ENCODE assay signal across 17 cellular contexts in genomic region chr10:12615296-12616220, GRCh38.
DNase-seq lines count a peak whose midpoint lies in the region; ATAC-seq, FAIRE-seq and TF ChIP-seq lines count a peak whose summit lies in the region.
"Had no signal": no experiment of that assay in that cellular context is flagged by ENCODE, and none has a peak within 500 bp of the region (broad histone marks: within the 10 kb centered on the region; RNA-seq: fewer than 3 reads in every experiment).

No MANE protein-coding gene starts in this region.

- peak overlapping the region; percentile 64 for H3K56ac ChIP-seq in H1 (replicated peaks; ENCODE audit: insufficient read length, low read depth, low read length)

- POLR2A ChIA-PET in HEK293T (lab: Yijun Ruan, JAX) (no interaction called here), H1 (lab: Charles Lee; ENCODE audit: partially characterized antibody) (no interaction called here)

- H2BK5ac ChIP-seq in H1 (ENCODE audit: low read depth, low read length): no peak overlapping the region

- FAIRE-seq in GM12891 (lab: Jason Lieb, UNC) (peak; percentile 91), H1 (lab: Jason Lieb, UNC) (no peak)
- FAIRE-seq: H54, K562 had no signal

- no peak overlapping the region for H2AFZ ChIP-seq in H1 (ENCODE audit: low read length)
- H2AFZ ChIP-seq in osteoblast (ENCODE audit: low read length): no peak overlapping the region

- no peak overlapping the region for H4K5ac ChIP-seq in H1 (ENCODE audit: insufficient read length, low read depth, low read length)

- ATAC-seq in activated naive CD4-positive, alpha-beta T cell treated with anti-CD3 and anti-CD28 coated beads, Interleukin-2, amount 50 U/mL, for 72 hours: no peak
- no peak for ATAC-seq in foreskin keratinocyte
- ATAC-seq: HCT116, K562 had no signal

- no peak for TF ChIP-seq EP300 in H1 (IDR thresholded peaks at IDR 0.05; ENCODE audit: borderline replicate concordance in 1 of 2, low read depth in 2 of 2, low read length in 2 of 2)

- H3K4ac ChIP-seq in H1 (replicated peaks; ENCODE audit: insufficient read length, low read depth, low read length): peak overlapping the region; percentile 89

- H4K91ac ChIP-seq in H1 (replicated peaks; ENCODE audit: insufficient read length, low read length): no peak overlapping the region

- peak overlapping the region; percentile 28; the same call in 1 of the 2 replicates for H2BK12ac ChIP-seq in H1 (ENCODE audit: low read depth, low read length)

- H4K8ac ChIP-seq in H1 (ENCODE audit: extremely low read depth, insufficient read depth, low read length): no peak overlapping the region

- peak overlapping the region; percentile 61; the same call in 1 of the 2 replicates for H2BK15ac ChIP-seq in H1 (ENCODE audit: low read length)

- no peak overlapping the region for H3K14ac ChIP-seq in H1 (ENCODE audit: insufficient read length)

- no peaks in the 10 kb centered on the region for H3K9me3 Mint-ChIP-seq in activated naive CD4-positive, alpha-beta T cell treated with anti-CD3 and anti-CD28 coated beads, Interleukin-2, amount 50 U/mL, for 72 hours
- H3K9me3 Mint-ChIP-seq: CD8-positive, alpha-beta memory T cell had no signal

- TF ChIP-seq CTCF in H1 (IDR thresholded peaks at IDR 0.05; ENCODE audit: control extremely low read depth in 1 of 3, insufficient read depth in 1 of 3, low read depth in 1 of 3, low read length in 3 of 3) (no peak), osteoblast (IDR thresholded peaks at IDR 0.05; ENCODE audit: extremely low read depth, low read depth, low read length) (no peak), foreskin keratinocyte (conservative IDR thresholded peaks at IDR 0.05) (no peak)

- H4K20me1 ChIP-seq in H1 (replicated peaks in 1 of 2; ENCODE audit: control insufficient read depth in 1 of 2, insufficient read depth in 2 of 2, low read length in 2 of 2) (peaks cover 0 to 7% of the 10 kb centered on the region in 2 experiments), osteoblast (ENCODE audit: insufficient read depth, low read length) (no peaks in the 10 kb centered on the region)
- H4K20me1 ChIP-seq: BLaER1 had no signal

- no peak overlapping the region for H3K23ac ChIP-seq in H1 (ENCODE audit: insufficient read length)

- H2BK20ac ChIP-seq in H1 (ENCODE audit: low read length): no peak overlapping the region

- WGBS in H1 (ENCODE audit: extremely low coverage in 1 of 2, insufficient coverage in 1 of 2, insufficient read length in 1 of 2, insufficient replicate concordance in 2 of 2, low coverage in 1 of 2, low lambda C conversion rate in 2 of 2, missing lambda C conversion rate in 1 of 2), 2 experiments: 89 to 99% methylated on average over 10 to 17 of the region's 17 CpGs

- no peak overlapping the region for H3K27ac Mint-ChIP-seq in activated naive CD4-positive, alpha-beta T cell treated with anti-CD3 and anti-CD28 coated beads, Interleukin-2, amount 50 U/mL, for 72 hours

- no peaks in the 10 kb centered on the region; a peak in 1 of 8 replicates for H3K36me3 ChIP-seq in H1 (ENCODE audit: control insufficient read depth in 2 of 4, insufficient read depth in 4 of 4, low read length in 3 of 4)
- H3K36me3 ChIP-seq in osteoblast (ENCODE audit: insufficient read depth, low read length): no peaks in the 10 kb centered on the region
- H3K36me3 ChIP-seq: BLaER1 had no signal

- H3K9me3 ChIP-seq in H1 (ENCODE audit: insufficient read depth in 2 of 2, low read depth in 1 of 2, low read length in 1 of 2) (no peaks in the 10 kb centered on the region), osteoblast (ENCODE audit: low read depth, low read length) (no peaks in the 10 kb centered on the region)
- H3K9me3 ChIP-seq: BLaER1, Caco-2 had no signal

- H3K9ac ChIP-seq in H1 (replicated peaks in 1 of 4; ENCODE audit: extremely low read depth in 1 of 4, low read depth in 3 of 4, low read length in 3 of 4): peak overlapping the region in 1 of 4 experiments; percentile 24; a peak in 1 of 7 replicates
- H3K9ac ChIP-seq: BLaER1 had no signal

- no peak overlapping the region for H2BK120ac ChIP-seq in H1 (replicated peaks; ENCODE audit: low read depth, low read length)

- no peak overlapping the region for H3K18ac ChIP-seq in H1 (ENCODE audit: extremely low read depth, low read length)

- no peaks in the 10 kb centered on the region for H3K36me3 Mint-ChIP-seq in activated naive CD4-positive, alpha-beta T cell treated with anti-CD3 and anti-CD28 coated beads, Interleukin-2, amount 50 U/mL, for 72 hours

- peaks cover 9% of the 10 kb centered on the region; the same call in 1 of the 2 replicates for H3K23me2 ChIP-seq in H1 (ENCODE audit: low read depth, low read length)

- H3K79me2 ChIP-seq in H1 (ENCODE audit: control insufficient read depth in 1 of 2, insufficient read depth in 2 of 2, low read length in 2 of 2) (no peaks in the 10 kb centered on the region), osteoblast (ENCODE audit: insufficient read depth, low read length) (no peaks in the 10 kb centered on the region)

- no peak for TF ChIP-seq POLR2A in GM12891 (IDR thresholded peaks at IDR 0.05; ENCODE audit: low read depth, low read length)
- TF ChIP-seq POLR2A in H1 (IDR thresholded peaks at IDR 0.05; ENCODE audit: control extremely low read depth in 1 of 2, low read depth in 2 of 2, low read length in 2 of 2): no peak

- peak overlapping the region; percentile 59; the same call in 1 of the 2 replicates for H2AK5ac ChIP-seq in H1 (ENCODE audit: low read depth, low read length)

- H3K79me1 ChIP-seq in H1 (ENCODE audit: low read depth, low read length): no peaks in the 10 kb centered on the region

- H3K4me1 ChIP-seq in H1 (replicated peaks in 1 of 4; ENCODE audit: control insufficient read depth in 3 of 4, insufficient read depth in 4 of 4, low read length in 3 of 4) (no peaks in the 10 kb centered on the region), osteoblast (ENCODE audit: insufficient read depth, low read length) (no peaks in the 10 kb centered on the region), foreskin keratinocyte (no peaks in the 10 kb centered on the region)

- H3K27ac ChIP-seq in H1 (ENCODE audit: low read depth, low read length): no peak overlapping the region
- H3K27ac ChIP-seq in osteoblast (ENCODE audit: low read depth, low read length): no peak overlapping the region
- H3K27ac ChIP-seq in foreskin keratinocyte: no peak overlapping the region
- H3K27ac ChIP-seq: BLaER1 had no signal

- H3K4me2 ChIP-seq in H1 (ENCODE audit: insufficient read depth in 1 of 2, low read depth in 2 of 2, low read length in 2 of 2) (no peak overlapping the region), osteoblast (ENCODE audit: insufficient read depth, low read length) (no peak overlapping the region)
- H3K4me2 ChIP-seq: BLaER1 had no signal

- H3K27me3 ChIP-seq in H1 (replicated peaks in 1 of 4; ENCODE audit: control insufficient read depth in 3 of 4, extremely low read depth in 1 of 4, insufficient read depth in 3 of 4, low read length in 3 of 4) (no peaks in the 10 kb centered on the region), osteoblast (ENCODE audit: insufficient read depth, low read length) (no peaks in the 10 kb centered on the region), foreskin keratinocyte (peaks cover 7% of the 10 kb centered on the region)
- H3K27me3 ChIP-seq: BLaER1 had no signal

- no peak for DNase-seq in GM12891 (ENCODE audit: insufficient read length, low spot score)
- DNase-seq in HEK293T (ENCODE audit: extremely low spot score): no peak
- DNase-seq in H1 (ENCODE audit: low read depth in 1 of 2, low spot score in 2 of 2): no peak
- peak; percentile 5 for DNase-seq in osteoblast (ENCODE audit: insufficient read length, low spot score, missing footprints)
- DNase-seq in NCI-H2107 treated with DMSO at 0.1 percent for 48 hours (lab: John Stamatoyannopoulos, UW; ENCODE audit: unreplicated experiment): no peak
- DNase-seq in activated naive CD4-positive, alpha-beta T cell treated with anti-CD3 and anti-CD28 coated beads, Interleukin-2, amount 50 U/mL, for 72 hours (ENCODE audit: low spot score in 2 of 2): no peak
- no peak for DNase-seq in pons (ENCODE audit: low spot score)
- DNase-seq in foreskin keratinocyte: no peak
- DNase-seq: 8988T; AML-193; Caco-2; CD8-positive, alpha-beta memory T cell; DMS53 had no signal

- CTCF ChIA-PET in HEK293T (lab: Yijun Ruan, JAX): no interaction called here
- CTCF ChIA-PET in H1 (lab: Charles Lee; ENCODE audit: partially characterized antibody): interaction anchor here (0.9 to 1.2 kb wide), 2 partner anchors 12 to 41 kb away, joined by 3 to 5 read pairs; no protein-coding TSS in a partner anchor

- H3K4me3 ChIP-seq in H1 (ENCODE audit: extremely low read depth in 1 of 4, insufficient read depth in 2 of 4, low read depth in 3 of 4, low read length in 4 of 4) (no peak overlapping the region), osteoblast (ENCODE audit: insufficient read depth, low read length) (no peak overlapping the region)
- H3K4me3 ChIP-seq: BLaER1, K562 had no signal

- no peak for TF ChIP-seq RAD21 in H1 (IDR thresholded peaks at IDR 0.05 in 1 of 2, conservative IDR thresholded peaks at IDR 0.05 in 1 of 2; ENCODE audit: low read depth in 2 of 2, low read length in 2 of 2)

TF ChIP-seq in GM12891, 5 proteins besides CTCF, POLR2A, EP300 and RAD21:
- TF ChIP-seq POLR2AphosphoS5 (IDR thresholded peaks at IDR 0.05; ENCODE audit: low read depth, low read length): 0 out of 2 replicates have a peak, but pooled peaks have one; percentile 26
- TF ChIP-seq SPI1 (IDR thresholded peaks at IDR 0.05; ENCODE audit: low read depth, low read length): no peak
- TF ChIP-seq TAF1 (IDR thresholded peaks at IDR 0.05; ENCODE audit: low read depth, low read length): no peak
- no peak for TF ChIP-seq POU2F2 (IDR thresholded peaks at IDR 0.05; ENCODE audit: low read depth, low read length)
- TF ChIP-seq PAX5 (IDR thresholded peaks at IDR 0.05; ENCODE audit: insufficient read depth, low read length, severe bottlenecking): no peak

TF ChIP-seq in HEK293T, 16 proteins besides CTCF, POLR2A, EP300 and RAD21 (continues in another document):
- TF ChIP-seq ELF4 (IDR thresholded peaks at IDR 0.05) (no peak), BHLHE40 (IDR thresholded peaks at IDR 0.05; ENCODE audit: borderline replicate concordance) (no peak), CTBP1 (IDR thresholded peaks at IDR 0.05; ENCODE audit: borderline replicate concordance) (0 out of 2 replicates have a peak, but pooled peaks have one; percentile 10), TARDBP (IDR thresholded peaks at IDR 0.05) (peak; percentile 47; the same call in 1 of the 2 replicates)

TF ChIP-seq in H1, 55 proteins besides CTCF, POLR2A, EP300 and RAD21 (continues in another document):
- TF ChIP-seq JUND (IDR thresholded peaks at IDR 0.05; ENCODE audit: low read length) (no peak), MAFK (IDR thresholded peaks at IDR 0.05; ENCODE audit: low read depth, low read length) (no peak), SP2 (IDR thresholded peaks at IDR 0.05; ENCODE audit: low read length) (no peak), KDM5A (IDR thresholded peaks at IDR 0.05; ENCODE audit: low read length) (no peak)
- TF ChIP-seq, protein P1, sequence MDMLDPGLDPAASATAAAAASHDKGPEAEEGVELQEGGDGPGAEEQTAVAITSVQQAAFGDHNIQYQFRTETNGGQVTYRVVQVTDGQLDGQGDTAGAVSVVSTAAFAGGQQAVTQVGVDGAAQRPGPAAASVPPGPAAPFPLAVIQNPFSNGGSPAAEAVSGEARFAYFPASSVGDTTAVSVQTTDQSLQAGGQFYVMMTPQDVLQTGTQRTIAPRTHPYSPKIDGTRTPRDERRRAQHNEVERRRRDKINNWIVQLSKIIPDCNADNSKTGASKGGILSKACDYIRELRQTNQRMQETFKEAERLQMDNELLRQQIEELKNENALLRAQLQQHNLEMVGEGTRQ (IDR thresholded peaks at IDR 0.05; ENCODE audit: low read length): no peak
